ENCODE assay signal across 17 cellular contexts in the genomic region with DNA sequence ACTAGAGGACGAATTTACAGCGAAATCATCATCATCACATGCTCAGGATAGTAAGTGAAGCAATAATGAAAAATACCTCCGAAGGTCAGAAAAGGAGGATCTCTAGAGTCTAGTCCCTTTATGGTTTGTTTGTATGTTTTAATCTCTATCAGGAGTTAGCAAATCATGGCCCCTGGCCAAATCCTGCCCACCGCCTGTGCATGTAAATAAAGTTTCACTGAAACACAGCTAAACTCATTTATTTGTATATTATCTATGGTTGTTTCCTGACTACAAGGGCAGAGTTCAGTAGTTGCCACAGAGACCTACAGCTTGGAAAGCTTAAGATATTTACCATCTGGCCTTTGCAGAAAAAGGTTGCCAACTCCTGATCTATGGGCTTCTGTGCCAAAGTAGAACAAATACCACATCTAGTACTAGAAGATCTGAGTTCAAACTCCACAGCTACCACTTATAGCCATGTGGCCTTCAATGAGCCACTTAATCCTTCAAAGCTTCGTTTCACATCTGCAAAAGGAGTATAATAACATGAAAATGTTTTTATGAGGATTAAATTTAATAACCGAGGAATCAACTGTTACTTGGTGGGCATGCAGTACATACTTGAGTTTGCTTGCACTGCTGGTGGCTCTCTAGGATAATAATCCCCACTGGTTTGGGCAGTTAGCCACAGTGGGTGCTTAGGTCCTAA.
DNase-seq lines count a peak whose midpoint lies in the region; ATAC-seq and TF ChIP-seq lines count a peak whose summit lies in the region.
"Had no signal": no experiment of that assay in that cellular context is flagged by ENCODE, and none has a peak within 500 bp of the region (broad histone marks: within the 10 kb centered on the region; RNA-seq: fewer than 3 reads in every experiment).

No MANE protein-coding gene starts in this region.

- H3K4me3 Mint-ChIP-seq in activated T-helper 2 cell treated with anti-CD3 and anti-CD28 coated beads, Interferon-gamma antibody, Interleukin-2, Interleukin-4, amounts not matched to agents 10 μg/mL and 5 μg/mL and 100 μg/mL, durations not matched to agents 14 hours and 24 hours and 36 hours (ENCODE audit: low read depth), result no peak overlapping the region
- H3K4me3 Mint-ChIP-seq: CD14-positive monocyte had no signal

- peak overlapping the region in 2 of 3 donors; percentile 58 to 64 for H3K27ac ChIP-seq in right lobe of liver
- H3K27ac ChIP-seq: heart left ventricle, WERI-Rb-1 had no signal

- DNase-seq in DMS 273 treated with DMSO at 0.1 percent for 48 hours (lab: John Stamatoyannopoulos, UW) (peak; percentile 44), NCI-H2081 treated with DMSO at 0.1 percent for 48 hours (lab: John Stamatoyannopoulos, UW) (peak; percentile 46), choroid plexus epithelial cell (ENCODE audit: low read depth) (peak; percentile 89), right lobe of liver (peak; percentile 91 to 93 (median 92)), AML-193 (lab: John Stamatoyannopoulos, UW) (no peak)
- no peak for DNase-seq in activated T-helper 2 cell treated with anti-CD3 and anti-CD28 coated beads, Interferon-gamma antibody, Interleukin-2, Interleukin-4, amounts not matched to agents 10 μg/mL and 5 μg/mL and 100 μg/mL, durations not matched to agents 14 hours and 24 hours and 36 hours (ENCODE audit: low spot score)
- DNase-seq in activated naive CD4-positive, alpha-beta T cell (lab: John Stamatoyannopoulos, UW), result no peak
- DNase-seq: heart left ventricle; MV-4-11; NCI-H774; posterior cingulate gyrus; SHP77 treated with DMSO at 0.1 percent for 48 hours; stimulated activated CD4-positive, alpha-beta T cell treated with anti-CD3 and anti-CD28 coated beads, Interleukin-4, amount 100 ng/mL, for 1 hour; stimulated activated naive CD4-positive, alpha-beta T cell treated with Interleukin-2 at 50 U/mL for 16 hours; WERI-Rb-1 had no signal

- H3K9me3 Mint-ChIP-seq in activated T-helper 2 cell treated with anti-CD3 and anti-CD28 coated beads, Interferon-gamma antibody, Interleukin-2, Interleukin-4, amounts not matched to agents 10 μg/mL and 5 μg/mL and 100 μg/mL, durations not matched to agents 14 hours and 24 hours and 36 hours, result no peaks in the 10 kb centered on the region

- no peaks in the 10 kb centered on the region for H3K9me3 ChIP-seq in right lobe of liver
- H3K9me3 ChIP-seq: heart left ventricle had no signal

- H3K4me1 Mint-ChIP-seq in activated T-helper 2 cell treated with anti-CD3 and anti-CD28 coated beads, Interferon-gamma antibody, Interleukin-2, Interleukin-4, amounts not matched to agents 10 μg/mL and 5 μg/mL and 100 μg/mL, durations not matched to agents 14 hours and 24 hours and 36 hours (ENCODE audit: low read depth), result no peaks in the 10 kb centered on the region

- intact Hi-C loops in right lobe of liver (cut with DNase I), result no loop called here
- intact Hi-C loops in activated T-helper 2 cell treated with anti-CD3 and anti-CD28 coated beads, Interferon-gamma antibody, Interleukin-2, Interleukin-4, amounts not matched to agents 10 μg/mL and 5 μg/mL and 100 μg/mL, durations not matched to agents 14 hours and 24 hours and 36 hours (cut with micrococcal nuclease), result no loop called here

- H3K4me3 ChIP-seq in choroid plexus epithelial cell (ENCODE audit: low read depth, low read length), result no peak overlapping the region
- H3K4me3 ChIP-seq in right lobe of liver, result no peak overlapping the region
- H3K4me3 ChIP-seq: heart left ventricle had no signal

- 22% methylated on average over 6 of the region's 6 CpGs for WGBS in right lobe of liver (ENCODE audit: insufficient coverage, low coverage, low lambda C conversion rate, missing lambda C conversion rate)

- H3K36me3 Mint-ChIP-seq in activated T-helper 2 cell treated with anti-CD3 and anti-CD28 coated beads, Interferon-gamma antibody, Interleukin-2, Interleukin-4, amounts not matched to agents 10 μg/mL and 5 μg/mL and 100 μg/mL, durations not matched to agents 14 hours and 24 hours and 36 hours (ENCODE audit: low read depth), result no peaks in the 10 kb centered on the region

- H3K36me3 ChIP-seq in right lobe of liver, result no peaks in the 10 kb centered on the region
- H3K36me3 ChIP-seq: WERI-Rb-1 had no signal

- ATAC-seq in right lobe of liver (peak; percentile 90 to 96 (median 92)), HG02884 (IDR thresholded peaks at IDR 0.05; ENCODE audit: unreplicated experiment) (no peak)

- no peak for TF ChIP-seq CTCF in choroid plexus epithelial cell (conservative IDR thresholded peaks at IDR 0.05; ENCODE audit: low read depth, low read length)
- no peak for TF ChIP-seq CTCF in right lobe of liver (IDR thresholded peaks at IDR 0.05)

- H3K27me3 Mint-ChIP-seq in activated T-helper 2 cell treated with anti-CD3 and anti-CD28 coated beads, Interferon-gamma antibody, Interleukin-2, Interleukin-4, amounts not matched to agents 10 μg/mL and 5 μg/mL and 100 μg/mL, durations not matched to agents 14 hours and 24 hours and 36 hours (ENCODE audit: low read depth), result no peaks in the 10 kb centered on the region

- no peak for TF ChIP-seq POLR2A in right lobe of liver (IDR thresholded peaks at IDR 0.05)

- H3K27ac Mint-ChIP-seq in activated T-helper 2 cell treated with anti-CD3 and anti-CD28 coated beads, Interferon-gamma antibody, Interleukin-2, Interleukin-4, amounts not matched to agents 10 μg/mL and 5 μg/mL and 100 μg/mL, durations not matched to agents 14 hours and 24 hours and 36 hours, result no peak overlapping the region
- H3K27ac Mint-ChIP-seq: CD14-positive monocyte had no signal

- no peaks in the 10 kb centered on the region for H3K27me3 ChIP-seq in right lobe of liver
- H3K27me3 ChIP-seq: heart left ventricle had no signal

- peaks cover 0 to 17% (median 4%) of the 10 kb centered on the region in 4 donors for H3K4me1 ChIP-seq in right lobe of liver

Comparison
In these comparisons a context has a peak if more than half of its experiments do, and no peak if none do; other contexts are left out.
1. DNase-seq: peak in DMS 273 treated with DMSO at 0.1 percent for 48 hours (single experiment), NCI-H2081 treated with DMSO at 0.1 percent for 48 hours (single experiment), choroid plexus epithelial cell (single experiment) and right lobe of liver (3 of 3); none in activated T-helper 2 cell treated with anti-CD3 and anti-CD28 coated beads, Interferon-gamma antibody, Interleukin-2, Interleukin-4, amounts not matched to agents 10 μg/mL and 5 μg/mL and 100 μg/mL, durations not matched to agents 14 hours and 24 hours and 36 hours (single experiment), activated naive CD4-positive, alpha-beta T cell (0 of 4) and AML-193 (0 of 2).